22 cellular contexts compared by ENCODE assay signal in the genomic region with DNA sequence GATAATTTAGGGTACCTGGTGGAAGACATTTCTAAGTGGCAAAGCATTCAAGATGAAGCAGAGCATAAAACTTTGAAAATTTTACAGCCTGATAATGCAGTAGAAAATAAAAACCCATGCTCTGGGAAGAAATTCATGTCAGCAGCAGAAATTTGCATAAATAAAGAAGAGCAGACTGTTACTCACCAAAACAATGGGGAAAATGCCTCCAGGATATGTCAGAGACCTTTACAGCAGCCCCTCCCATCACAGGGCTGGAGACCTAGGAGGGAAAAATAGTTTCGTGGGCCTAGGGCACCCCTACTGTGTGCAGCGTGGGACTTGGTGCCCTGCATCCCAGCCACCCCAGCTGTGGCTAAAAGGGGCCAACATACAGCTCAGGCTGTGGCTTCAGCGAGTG. TPM values are rescaled to one million over a fixed set of nuclear protein-coding genes. Genes with fewer than 3 reads are reported as not detected.
A peak's percentile ranks its signal among the peaks of the same experiment; 100 is the strongest.
DNase-seq lines count a peak whose midpoint lies in the region; ATAC-seq, FAIRE-seq and TF ChIP-seq lines count a peak whose summit lies in the region.
"Had no signal": no experiment of that assay in that cellular context is flagged by ENCODE, and none has a peak within 500 bp of the region (broad histone marks: within the 10 kb centered on the region; RNA-seq: fewer than 3 reads in every experiment).

No MANE protein-coding gene starts in this region.

- FAIRE-seq in bronchial epithelial cell (lab: Jason Lieb, UNC), result no peak
- FAIRE-seq: GM12892, HepG2, HTR-8/SVneo had no signal

- no peak overlapping the region for H2BK120ac ChIP-seq in mesendoderm (ENCODE audit: low read depth, low read length)

- H3K9ac ChIP-seq in mesendoderm (ENCODE audit: low read length), result no peak overlapping the region
- H3K9ac ChIP-seq: BLaER1 treated with 17β-estradiol and CSF1 and Interleukin-3, amounts not matched to agents 10 nM and 100 nM; KMS-11 had no signal

- peaks cover 4% of the 10 kb centered on the region for H3K4me1 ChIP-seq in mesendoderm (ENCODE audit: control insufficient read depth, low read depth, low read length)

- DNase-seq in ELR (ENCODE audit: low read depth) (peak; percentile 65), NCI-H526 (lab: John Stamatoyannopoulos, UW) (peak; percentile 84 to 87), bronchial epithelial cell (ENCODE audit: low read depth) (peak; percentile 29), mesendoderm (peak; percentile 38), SHP77 treated with DMSO at 0.1 percent for 48 hours (lab: John Stamatoyannopoulos, UW) (no peak)
- DNase-seq: 8988T; ACHN; CD4-positive, CD25-positive, alpha-beta regulatory T cell; DMS 273 treated with DMSO at 0.1 percent for 48 hours; DMS79; EL; GDM1; GOT3; HCEC 1CT; HFFc6 had no signal

- H3K4ac ChIP-seq in mesendoderm (ENCODE audit: low read depth, low read length), result no peak overlapping the region

- H4K8ac ChIP-seq in mesendoderm (ENCODE audit: low read depth, low read length), result no peak overlapping the region

- no peak overlapping the region for H2BK5ac ChIP-seq in mesendoderm (ENCODE audit: low read length)

- H3K79me2 ChIP-seq in mesendoderm (ENCODE audit: control insufficient read depth, insufficient read depth, low read length), result no peaks in the 10 kb centered on the region

- WGBS in mesendoderm (ENCODE audit: extremely low coverage, insufficient coverage, low lambda C conversion rate), result no CpG with 5 or more reads among the region's 3 CpGs

- H3K23ac ChIP-seq in mesendoderm (ENCODE audit: low read length), result no peak overlapping the region

- H3K36me3 ChIP-seq in bronchial epithelial cell (ENCODE audit: control insufficient read depth, insufficient read depth, low read length) (no peaks in the 10 kb centered on the region), mesendoderm (ENCODE audit: control insufficient read depth, insufficient read depth, low read length) (no peaks in the 10 kb centered on the region)
- H3K36me3 ChIP-seq: BLaER1 treated with 17β-estradiol and CSF1 and Interleukin-3, amounts not matched to agents 10 nM and 100 nM had no signal

- H2AK5ac ChIP-seq in mesendoderm (ENCODE audit: low read length), result no peak overlapping the region

- H4K5ac ChIP-seq in mesendoderm (ENCODE audit: low read length), result no peak overlapping the region

- no peak for TF ChIP-seq CTCF in bronchial epithelial cell (IDR thresholded peaks at IDR 0.05; ENCODE audit: insufficient read depth, low read length, severe bottlenecking)

- no peak overlapping the region for H3K4me2 ChIP-seq in mesendoderm (ENCODE audit: low read length)
- H3K4me2 ChIP-seq: BLaER1 treated with 17β-estradiol and CSF1 and Interleukin-3, amounts not matched to agents 10 nM and 100 nM; KMS-11 had no signal

- no peak overlapping the region for H3K4me3 ChIP-seq in bronchial epithelial cell (ENCODE audit: low read depth, low read length)
- no peak overlapping the region for H3K4me3 ChIP-seq in mesendoderm (ENCODE audit: low read length)
- H3K4me3 ChIP-seq: BLaER1 treated with 17β-estradiol and CSF1 and Interleukin-3, amounts not matched to agents 10 nM and 100 nM had no signal

- H3K18ac ChIP-seq in mesendoderm (ENCODE audit: low read length), result no peak overlapping the region

- H3K27me3 ChIP-seq in bronchial epithelial cell (ENCODE audit: control insufficient read depth, insufficient read depth, low read length), result no peaks in the 10 kb centered on the region
- H3K27me3 ChIP-seq in mesendoderm (ENCODE audit: insufficient read depth, low read length, poor library complexity), result no peaks in the 10 kb centered on the region

- ATAC-seq in GM21529 (IDR thresholded peaks at IDR 0.05; ENCODE audit: unreplicated experiment) (no peak), GM18907 (IDR thresholded peaks at IDR 0.05; ENCODE audit: unreplicated experiment) (no peak)
- ATAC-seq: HepG2 had no signal

- no peak overlapping the region for H3K56ac ChIP-seq in mesendoderm (ENCODE audit: low read length)

- H3K27ac ChIP-seq in mesendoderm (ENCODE audit: low read depth, low read length), result no peak overlapping the region
- H3K27ac ChIP-seq: BLaER1 treated with 17β-estradiol and CSF1 and Interleukin-3, amounts not matched to agents 10 nM and 100 nM; KMS-11 had no signal

- no peaks in the 10 kb centered on the region for H3K79me1 ChIP-seq in mesendoderm (ENCODE audit: low read length)

- H2BK15ac ChIP-seq in mesendoderm (replicated peaks; ENCODE audit: low read depth), result no peak overlapping the region

RNA-seq across cellular contexts. Expression of gene DKK3, which starts 5.3 kb away (rescaled TPM):
- total RNA-seq in bronchial epithelial cell, result 72.4 and 134 TPM in 2 replicates
- polyA plus RNA-seq in mesendoderm (2013, experiment 1 of 2), result 17.5 TPM
- 17.2 TPM for polyA plus RNA-seq in mesendoderm (2013, experiment 2 of 2)
- total RNA-seq: CD4-positive, CD25-positive, alpha-beta regulatory T cell had no signal
